In genomic region chr13:98396071-98396710, GRCh38 we compare ENCODE assay signal across 26 cellular contexts.
"Had no signal": no experiment of that assay in that cellular context is flagged by ENCODE, and none has a peak within 500 bp of the region (broad histone marks: within the 10 kb centered on the region; RNA-seq: fewer than 3 reads in every experiment).

No MANE protein-coding gene starts in this region.

- H3K4me1 Mint-ChIP-seq: activated CD4-positive, alpha-beta T cell treated with anti-CD3 and anti-CD28 coated beads, Interleukin-2, amount 10 ng/mL, durations not matched to agents 7 days and 5 days had no signal

- H3K4me3 ChIP-seq: breast epithelium, lung, prostate gland, skin epidermis, upper lobe of left lung had no signal

- H3K27ac ChIP-seq: prostate gland, upper lobe of left lung had no signal

- DNase-seq: activated CD4-positive, alpha-beta T cell treated with anti-CD3 and anti-CD28 coated beads, Interleukin-2, amount 10 ng/mL, durations not matched to agents 7 days and 5 days; activated CD8-positive, alpha-beta memory T cell treated with anti-CD3 and anti-CD28 coated beads for 24 hours; activated CD8-positive, alpha-beta memory T cell treated with anti-CD3 and anti-CD28 coated beads, Interleukin-2, amount 50 U/mL, for 48 hours; activated effector memory CD4-positive, alpha-beta T cell treated with Interleukin-2 at 50 U/mL for 16 hours; activated naive CD4-positive, alpha-beta T cell treated with anti-CD3 and anti-CD28 coated beads, Interleukin-2, amount 50 U/mL, for 16 hours; activated T-cell treated with anti-CD3 and anti-CD28 coated beads, Interleukin-2, amount 50 U/mL, for 48 hours; aorta; cortex of kidney; effector CD4-positive, alpha-beta T cell; foreskin fibroblast; glutamatergic neuron; hippocampal formation; islet precursor cell; left colon; T-helper 1 cell; T1000 had no signal

- H3K27me3 ChIP-seq: breast epithelium, upper lobe of left lung had no signal

- H3K4me3 Mint-ChIP-seq: activated CD4-positive, alpha-beta T cell treated with anti-CD3 and anti-CD28 coated beads, Interleukin-2, amount 10 ng/mL, durations not matched to agents 7 days and 5 days; mesothelial cell of epicardium; stimulated activated naive CD8-positive, alpha-beta T cell treated with anti-CD3 and anti-CD28 coated beads, Interleukin-15, Interleukin-2, amounts not matched to agents 100 ng/mL and 50 ng/mL, for 24 hours had no signal

- H3K27ac Mint-ChIP-seq: activated CD4-positive, alpha-beta T cell treated with anti-CD3 and anti-CD28 coated beads, Interleukin-2, amount 10 ng/mL, durations not matched to agents 7 days and 5 days; mesothelial cell of epicardium; stimulated activated naive CD8-positive, alpha-beta T cell treated with anti-CD3 and anti-CD28 coated beads, Interleukin-15, Interleukin-2, amounts not matched to agents 100 ng/mL and 50 ng/mL, for 24 hours had no signal

- ATAC-seq: activated CD4-positive, CD25-positive, alpha-beta regulatory T cell treated with anti-CD3 and anti-CD28 coated beads, Interleukin-2, amount 50 U/mL, for 24 hours; esophagus mucosa; left colon; right cardiac atrium had no signal

- H3K9me3 Mint-ChIP-seq: activated CD4-positive, alpha-beta T cell treated with anti-CD3 and anti-CD28 coated beads, Interleukin-2, amount 10 ng/mL, durations not matched to agents 7 days and 5 days; mesothelial cell of epicardium; stimulated activated naive CD8-positive, alpha-beta T cell treated with anti-CD3 and anti-CD28 coated beads, Interleukin-15, Interleukin-2, amounts not matched to agents 100 ng/mL and 50 ng/mL, for 24 hours had no signal

- H3K9me3 ChIP-seq: breast epithelium, prostate gland, upper lobe of left lung had no signal

- H3K36me3 ChIP-seq: breast epithelium, prostate gland had no signal

- H3K4me1 ChIP-seq: breast epithelium, prostate gland had no signal
